In genomic region chr19:34382471-34382870, GRCh38 we compare ENCODE assay signal across 21 cellular contexts. TPM values are rescaled to one million over a fixed set of nuclear protein-coding genes. Genes with fewer than 3 reads are reported as not detected.
DNase-seq lines count a peak whose midpoint lies in the region; ATAC-seq, FAIRE-seq and TF ChIP-seq lines count a peak whose summit lies in the region.
"Had no signal": no experiment of that assay in that cellular context is flagged by ENCODE, and none has a peak within 500 bp of the region (broad histone marks: within the 10 kb centered on the region; RNA-seq: fewer than 3 reads in every experiment).

No MANE protein-coding gene starts in this region.

- H3K27ac Mint-ChIP-seq in activated naive CD8-positive, alpha-beta T cell = peak overlapping the region; percentile 46
- no peak overlapping the region for H3K27ac Mint-ChIP-seq in activated naive CD8-positive, alpha-beta T cell treated with anti-CD3 and anti-CD28 coated beads, Interleukin-2, amount 50 U/mL, for 24 hours
- peak overlapping the region; percentile 71 for H3K27ac Mint-ChIP-seq in central memory CD8-positive, alpha-beta T cell (ENCODE audit: low read depth)
- H3K27ac Mint-ChIP-seq in naive thymus-derived CD8-positive, alpha-beta T cell = peak overlapping the region in 4 of 10 donors; percentile 56 to 89 (median 68)
- H3K27ac Mint-ChIP-seq: CD8-positive, alpha-beta T cell; GM23338 had no signal

- H3K27me3 ChIP-seq in psoas muscle (ENCODE audit: insufficient read depth in 3 of 3, low read length in 2 of 3) = no peaks in the 10 kb centered on the region
- H3K27me3 ChIP-seq: BLaER1 had no signal

- 81 to 97% (median 86%) methylated on average over 4 of the region's 4 CpGs for WGBS in psoas muscle, 3 donors

- H3K4me1 Mint-ChIP-seq in activated naive CD8-positive, alpha-beta T cell (ENCODE audit: low read depth) = peaks cover 4% of the 10 kb centered on the region
- no peaks in the 10 kb centered on the region for H3K4me1 Mint-ChIP-seq in activated naive CD8-positive, alpha-beta T cell treated with anti-CD3 and anti-CD28 coated beads, Interleukin-2, amount 50 U/mL, for 24 hours
- peaks cover 30% of the 10 kb centered on the region for H3K4me1 Mint-ChIP-seq in central memory CD8-positive, alpha-beta T cell
- peaks cover 5 to 25% (median 6%) of the 10 kb centered on the region in 4 donors for H3K4me1 Mint-ChIP-seq in naive thymus-derived CD8-positive, alpha-beta T cell
- H3K4me1 Mint-ChIP-seq: CD14-positive monocyte, GM23338 had no signal

- H3K4me3 ChIP-seq in psoas muscle = no peak overlapping the region
- H3K4me3 ChIP-seq: BLaER1, GM12878, GM23338 had no signal

- H3K36me3 Mint-ChIP-seq in activated naive CD8-positive, alpha-beta T cell = peaks cover 7% of the 10 kb centered on the region
- peaks cover 66% of the 10 kb centered on the region for H3K36me3 Mint-ChIP-seq in activated naive CD8-positive, alpha-beta T cell treated with anti-CD3 and anti-CD28 coated beads, Interleukin-2, amount 50 U/mL, for 24 hours (ENCODE audit: low read depth)
- H3K36me3 Mint-ChIP-seq in central memory CD8-positive, alpha-beta T cell (ENCODE audit: insufficient read depth) = peaks cover 30% of the 10 kb centered on the region
- H3K36me3 Mint-ChIP-seq in naive thymus-derived CD8-positive, alpha-beta T cell = peaks cover 0 to 66% (median 15%) of the 10 kb centered on the region in 3 donors

- no peaks in the 10 kb centered on the region for H3K9me3 Mint-ChIP-seq in activated naive CD8-positive, alpha-beta T cell (ENCODE audit: low read depth)
- no peaks in the 10 kb centered on the region for H3K9me3 Mint-ChIP-seq in activated naive CD8-positive, alpha-beta T cell treated with anti-CD3 and anti-CD28 coated beads, Interleukin-2, amount 50 U/mL, for 24 hours
- H3K9me3 Mint-ChIP-seq in central memory CD8-positive, alpha-beta T cell = no peaks in the 10 kb centered on the region
- no peaks in the 10 kb centered on the region for H3K9me3 Mint-ChIP-seq in naive thymus-derived CD8-positive, alpha-beta T cell
- H3K9me3 Mint-ChIP-seq: CD14-positive monocyte; CD8-positive, alpha-beta T cell; GM23338 had no signal

- TF ChIP-seq CTCF in psoas muscle (IDR thresholded peaks at IDR 0.05) = no peak

- H3K36me3 ChIP-seq in psoas muscle (ENCODE audit: insufficient read depth in 1 of 2, low read depth in 1 of 2) = peaks cover 33 to 100% of the 10 kb centered on the region in 2 donors

- POLR2A ChIA-PET in naive thymus-derived CD8-positive, alpha-beta T cell (lab: Charles Lee) = no interaction called here

- DNase-seq in activated naive CD8-positive, alpha-beta T cell treated with anti-CD3 and anti-CD28 coated beads, Interleukin-2, amount 50 U/mL, for 24 hours = no peak
- DNase-seq in central memory CD8-positive, alpha-beta T cell (ENCODE audit: low spot score in 2 of 2) = no peak
- DNase-seq in psoas muscle (no peak), NCI-H510A treated with DMSO at 0.1 percent for 48 hours (lab: John Stamatoyannopoulos, UW) (no peak), GM12892 (ENCODE audit: insufficient read length) (no peak), UCSD-AML1 (lab: John Stamatoyannopoulos, UW; ENCODE audit: unreplicated experiment) (no peak)
- DNase-seq in naive thymus-derived CD8-positive, alpha-beta T cell = no peak
- DNase-seq: 8988T; CD8-positive, alpha-beta T cell; DMS 273 treated with DMSO at 0.1 percent for 48 hours; DMS53; DND-41; EL; HCEC 1CT had no signal

- ATAC-seq in activated naive CD8-positive, alpha-beta T cell treated with anti-CD3 and anti-CD28 coated beads, Interleukin-2, amount 50 U/mL, for 24 hours = no peak
- no peak for ATAC-seq in central memory CD8-positive, alpha-beta T cell (replicated peaks; ENCODE audit: extremely low read depth, poor library complexity, severe bottlenecking)
- ATAC-seq in psoas muscle = no peak
- ATAC-seq in naive thymus-derived CD8-positive, alpha-beta T cell = no peak
- ATAC-seq: CD8-positive, alpha-beta T cell; GM12878; GM23338 had no signal

- no peak overlapping the region for H3K4me3 Mint-ChIP-seq in activated naive CD8-positive, alpha-beta T cell
- no peak overlapping the region for H3K4me3 Mint-ChIP-seq in activated naive CD8-positive, alpha-beta T cell treated with anti-CD3 and anti-CD28 coated beads, Interleukin-2, amount 50 U/mL, for 24 hours
- H3K4me3 Mint-ChIP-seq in central memory CD8-positive, alpha-beta T cell = no peak overlapping the region
- H3K4me3 Mint-ChIP-seq in naive thymus-derived CD8-positive, alpha-beta T cell = no peak overlapping the region
- H3K4me3 Mint-ChIP-seq: CD14-positive monocyte; CD8-positive, alpha-beta T cell; GM23338 had no signal

- no peaks in the 10 kb centered on the region for H3K9me3 ChIP-seq in psoas muscle
- H3K9me3 ChIP-seq: BLaER1 had no signal

- intact Hi-C loops in psoas muscle (cut with DNase I) = no loop called here

- no peak for FAIRE-seq in GM12892 (lab: Jason Lieb, UNC)
- FAIRE-seq: GM12878, GM18507, H54 had no signal

- H3K27me3 Mint-ChIP-seq in activated naive CD8-positive, alpha-beta T cell = no peaks in the 10 kb centered on the region
- no peaks in the 10 kb centered on the region for H3K27me3 Mint-ChIP-seq in activated naive CD8-positive, alpha-beta T cell treated with anti-CD3 and anti-CD28 coated beads, Interleukin-2, amount 50 U/mL, for 24 hours
- no peaks in the 10 kb centered on the region for H3K27me3 Mint-ChIP-seq in central memory CD8-positive, alpha-beta T cell
- H3K27me3 Mint-ChIP-seq in naive thymus-derived CD8-positive, alpha-beta T cell = no peaks in the 10 kb centered on the region

- peak overlapping the region; percentile 55 for H3K27ac ChIP-seq in psoas muscle
- H3K27ac ChIP-seq: BLaER1 had no signal

- TF ChIP-seq POLR2A in GM12892 (IDR thresholded peaks at IDR 0.05; ENCODE audit: low read depth, low read length) = no peak

- peaks cover 16% of the 10 kb centered on the region for H3K4me1 ChIP-seq in psoas muscle
- H3K4me1 ChIP-seq: BLaER1 had no signal

RNA-seq across cellular contexts. Expression of gene GPI, which starts 17.5 kb away (rescaled TPM):
- 100 to 1,000 TPM; 170 to 259 (median 255) TPM for total RNA-seq in psoas muscle
- 100 to 1,000 TPM; 111 to 166 (median 125) TPM for polyA plus RNA-seq in psoas muscle
- total RNA-seq in naive thymus-derived CD8-positive, alpha-beta T cell = 100 to 1,000 TPM; 107 to 114 TPM
- polyA plus RNA-seq in naive thymus-derived CD8-positive, alpha-beta T cell = 100 to 1,000 TPM; 126 to 179 (median 142) TPM
- 399 TPM for polyA plus RNA-seq in GM12892 (2012; ENCODE audit: missing spikeins)

RNA-seq across cellular contexts. Expression of gene PDCD2L, which starts 21.7 kb away (rescaled TPM):
- total RNA-seq in psoas muscle = 10 to 100 TPM; 12.3 to 21.3 (median 18.6) TPM
- polyA plus RNA-seq in psoas muscle = 10 to 100 TPM; 13.9 to 30.2 (median 21.9) TPM
- 10 to 100 TPM; 17.6 to 18.6 TPM for total RNA-seq in naive thymus-derived CD8-positive, alpha-beta T cell
- polyA plus RNA-seq in naive thymus-derived CD8-positive, alpha-beta T cell = 10 to 100 TPM; 13.8 to 25.9 (median 17.2) TPM
- polyA plus RNA-seq in GM12892 (2012; ENCODE audit: missing spikeins) = 48.8 TPM

RNA-seq across cellular contexts. Expression of gene UBA2, which starts 45.7 kb away (rescaled TPM):
- total RNA-seq in psoas muscle = 100 to 1,000 TPM in 2 of 4 donors, 10 to 100 TPM in 2; 78.1 to 126 (median 106) TPM
- polyA plus RNA-seq in psoas muscle = 10 to 100 TPM; 65.5 to 88.5 (median 70.6) TPM
- 100 to 1,000 TPM in 1 of 2 experiments, 10 to 100 TPM in 1; 98.2 to 109 TPM for total RNA-seq in naive thymus-derived CD8-positive, alpha-beta T cell
- polyA plus RNA-seq in naive thymus-derived CD8-positive, alpha-beta T cell = 100 to 1,000 TPM in 1 of 3 donors, 10 to 100 TPM in 2; 93.8 to 103 (median 97.6) TPM
- 118 TPM for polyA plus RNA-seq in GM12892 (2012; ENCODE audit: missing spikeins)
